ENCODE assay signal across 9 cellular contexts in the genomic region with DNA sequence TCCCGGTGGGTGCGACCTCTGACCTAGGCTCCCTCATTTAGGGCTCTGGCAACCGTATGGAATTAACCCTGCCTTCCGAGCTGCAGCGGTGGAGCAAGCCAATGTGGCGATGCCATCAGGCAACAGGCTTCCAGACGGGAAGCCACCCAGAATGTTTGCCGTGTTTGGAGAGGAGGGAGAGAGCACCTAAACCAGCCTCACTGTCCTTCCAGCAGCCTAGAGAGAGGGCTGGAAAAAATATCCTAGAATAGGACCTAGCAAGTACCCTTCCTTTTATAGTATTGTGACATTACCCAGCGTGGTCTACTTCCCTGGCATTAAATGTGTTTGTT. TPM values are rescaled to one million over a fixed set of nuclear protein-coding genes. Genes with fewer than 3 reads are reported as not detected.
DNase-seq lines count a peak whose midpoint lies in the region; ATAC-seq, FAIRE-seq and TF ChIP-seq lines count a peak whose summit lies in the region.
"Had no signal": no experiment of that assay in that cellular context is flagged by ENCODE, and none has a peak within 500 bp of the region (broad histone marks: within the 10 kb centered on the region; RNA-seq: fewer than 3 reads in every experiment).

No MANE protein-coding gene starts in this region.

- H3K9me3 Mint-ChIP-seq in activated CD4-positive, alpha-beta T cell treated with anti-CD3 and anti-CD28 coated beads, Interleukin-2, amount 10 ng/mL, durations not matched to agents 7 days and 5 days, result no peaks in the 10 kb centered on the region
- no peaks in the 10 kb centered on the region for H3K9me3 Mint-ChIP-seq in activated naive CD8-positive, alpha-beta T cell treated with anti-CD3 and anti-CD28 coated beads, Interleukin-2, amount 10 ng/mL, durations not matched to agents 7 days and 5 days

- no peaks in the 10 kb centered on the region for H3K36me3 Mint-ChIP-seq in activated CD4-positive, alpha-beta T cell treated with anti-CD3 and anti-CD28 coated beads, Interleukin-2, amount 10 ng/mL, durations not matched to agents 7 days and 5 days (ENCODE audit: low read depth)
- H3K36me3 Mint-ChIP-seq in activated naive CD8-positive, alpha-beta T cell treated with anti-CD3 and anti-CD28 coated beads, Interleukin-2, amount 10 ng/mL, durations not matched to agents 7 days and 5 days, result peaks cover 9% of the 10 kb centered on the region

- peak overlapping the region; percentile 75 for H3K4me3 Mint-ChIP-seq in activated CD4-positive, alpha-beta T cell treated with anti-CD3 and anti-CD28 coated beads, Interleukin-2, amount 10 ng/mL, durations not matched to agents 7 days and 5 days
- peak overlapping the region; percentile 79 for H3K4me3 Mint-ChIP-seq in activated naive CD8-positive, alpha-beta T cell treated with anti-CD3 and anti-CD28 coated beads, Interleukin-2, amount 10 ng/mL, durations not matched to agents 7 days and 5 days

- H3K4me1 ChIP-seq in kidney (ENCODE audit: control insufficient read depth in 1 of 2, insufficient read depth in 1 of 2, low read depth in 1 of 2, low read length in 2 of 2), result peaks cover 0 to 6% of the 10 kb centered on the region in 2 donors
- H3K4me1 ChIP-seq in tibial artery, result peaks cover 0 to 22% (median 5%) of the 10 kb centered on the region in 4 donors

- DNase-seq in activated CD4-positive, alpha-beta T cell treated with anti-CD3 and anti-CD28 coated beads, Interleukin-2, amount 10 ng/mL, durations not matched to agents 7 days and 5 days, result no peak
- DNase-seq in activated CD4-positive, alpha-beta T cell treated with anti-CD3 and anti-CD28 coated beads for 4 hours, result no peak
- no peak for DNase-seq in activated naive CD8-positive, alpha-beta T cell treated with anti-CD3 and anti-CD28 coated beads, Interleukin-2, amount 10 ng/mL, durations not matched to agents 7 days and 5 days
- DNase-seq in kidney (no peak), tibial artery (no peak), AML-193 (lab: John Stamatoyannopoulos, UW) (no peak)

- no peak for ATAC-seq in activated naive CD8-positive, alpha-beta T cell treated with anti-CD3 and anti-CD28 coated beads, Interleukin-2, amount 10 ng/mL, durations not matched to agents 7 days and 5 days (ENCODE audit: low read depth)
- ATAC-seq in GM21447 (IDR thresholded peaks at IDR 0.05; ENCODE audit: unreplicated experiment) (no peak), HG02852 (IDR thresholded peaks at IDR 0.05; ENCODE audit: unreplicated experiment) (no peak)

- H3K4me3 ChIP-seq in kidney (ENCODE audit: low read length in 2 of 2) (peak overlapping the region; percentile 71 to 74), tibial artery (peak overlapping the region; percentile 98 to 99)

- no peak overlapping the region for H3K27ac Mint-ChIP-seq in activated CD4-positive, alpha-beta T cell treated with anti-CD3 and anti-CD28 coated beads, Interleukin-2, amount 10 ng/mL, durations not matched to agents 7 days and 5 days
- peak overlapping the region; percentile 52 for H3K27ac Mint-ChIP-seq in activated naive CD8-positive, alpha-beta T cell treated with anti-CD3 and anti-CD28 coated beads, Interleukin-2, amount 10 ng/mL, durations not matched to agents 7 days and 5 days

- no peaks in the 10 kb centered on the region for H3K36me3 ChIP-seq in kidney (ENCODE audit: control insufficient read depth in 1 of 2, insufficient read depth in 2 of 2, low read length in 2 of 2)
- no peaks in the 10 kb centered on the region for H3K36me3 ChIP-seq in tibial artery

- CTCF ChIA-PET in activated CD4-positive, alpha-beta T cell treated with anti-CD3 and anti-CD28 coated beads, Interleukin-2, amount 10 ng/mL, durations not matched to agents 7 days and 5 days (lab: Charles Lee), result interaction anchor here (1.7 to 2.0 kb wide), 3 partner anchors 9 to 76 kb away, joined by 4 to 5 read pairs (median 5); no protein-coding TSS in a partner anchor

- no peak for FAIRE-seq in kidney (lab: Jason Lieb, UNC)
- FAIRE-seq: G401.6 had no signal

- no peak overlapping the region for H3K9ac ChIP-seq in kidney (ENCODE audit: low read length in 2 of 2)

- H3K9me3 ChIP-seq in kidney (ENCODE audit: control insufficient read depth in 1 of 2, low read length in 2 of 2) (no peaks in the 10 kb centered on the region), tibial artery (no peaks in the 10 kb centered on the region)

- intact Hi-C loops in kidney (cut with DNase I), result loop anchor here (10.0 kb wide), 1 partner anchor 91 kb away; no protein-coding TSS in a partner anchor
- intact Hi-C loops in tibial artery (cut with DNase I; ENCODE audit: low total_unique reads), result no loop called here

- H3K4me1 Mint-ChIP-seq in activated CD4-positive, alpha-beta T cell treated with anti-CD3 and anti-CD28 coated beads, Interleukin-2, amount 10 ng/mL, durations not matched to agents 7 days and 5 days, result peaks cover 30% of the 10 kb centered on the region
- H3K4me1 Mint-ChIP-seq in activated naive CD8-positive, alpha-beta T cell treated with anti-CD3 and anti-CD28 coated beads, Interleukin-2, amount 10 ng/mL, durations not matched to agents 7 days and 5 days, result peaks cover 28% of the 10 kb centered on the region

- peak overlapping the region; percentile 9 to 35 for H3K27ac ChIP-seq in kidney (ENCODE audit: low read depth in 2 of 2, low read length in 2 of 2)
- peak overlapping the region; percentile 91 for H3K27ac ChIP-seq in tibial artery

- peaks cover 13% of the 10 kb centered on the region for H3K27me3 Mint-ChIP-seq in activated CD4-positive, alpha-beta T cell treated with anti-CD3 and anti-CD28 coated beads, Interleukin-2, amount 10 ng/mL, durations not matched to agents 7 days and 5 days
- peaks cover 3% of the 10 kb centered on the region for H3K27me3 Mint-ChIP-seq in activated naive CD8-positive, alpha-beta T cell treated with anti-CD3 and anti-CD28 coated beads, Interleukin-2, amount 10 ng/mL, durations not matched to agents 7 days and 5 days

- TF ChIP-seq CTCF in kidney (IDR thresholded peaks at IDR 0.05; ENCODE audit: borderline replicate concordance, extremely low read depth, insufficient read depth) (no peak), tibial artery (IDR thresholded peaks at IDR 0.05) (no peak)

- peaks cover 0 to 5% of the 10 kb centered on the region in 2 donors for H3K27me3 ChIP-seq in tibial artery

- POLR2A ChIA-PET in activated CD4-positive, alpha-beta T cell treated with anti-CD3 and anti-CD28 coated beads, Interleukin-2, amount 10 ng/mL, durations not matched to agents 7 days and 5 days (lab: Charles Lee), result no interaction called here
- POLR2A ChIA-PET in activated naive CD8-positive, alpha-beta T cell treated with anti-CD3 and anti-CD28 coated beads, Interleukin-2, amount 10 ng/mL, durations not matched to agents 7 days and 5 days (lab: Charles Lee), result interaction anchor here (1.0 to 1.7 kb wide), 2 partner anchors 8 to 95 kb away, joined by 3 to 5 read pairs; no protein-coding TSS in a partner anchor

RNA-seq across cellular contexts. Expression of gene SLC2A13, which starts 0.3 kb away (rescaled TPM):
- total RNA-seq in activated CD4-positive, alpha-beta T cell treated with anti-CD3 and anti-CD28 coated beads, Interleukin-2, amount 10 ng/mL, durations not matched to agents 7 days and 5 days, result 1 to 10 TPM; 2.2 to 2.5 TPM
- total RNA-seq in activated naive CD8-positive, alpha-beta T cell treated with anti-CD3 and anti-CD28 coated beads, Interleukin-2, amount 10 ng/mL, durations not matched to agents 7 days and 5 days, result 1 to 10 TPM; 8.1 to 8.5 TPM
- total RNA-seq in kidney, result 18.6 TPM
- 3.9 TPM for polyA plus RNA-seq in kidney (ENCODE audit: insufficient read depth, low read depth, low replicate concordance)
